In the genomic region with DNA sequence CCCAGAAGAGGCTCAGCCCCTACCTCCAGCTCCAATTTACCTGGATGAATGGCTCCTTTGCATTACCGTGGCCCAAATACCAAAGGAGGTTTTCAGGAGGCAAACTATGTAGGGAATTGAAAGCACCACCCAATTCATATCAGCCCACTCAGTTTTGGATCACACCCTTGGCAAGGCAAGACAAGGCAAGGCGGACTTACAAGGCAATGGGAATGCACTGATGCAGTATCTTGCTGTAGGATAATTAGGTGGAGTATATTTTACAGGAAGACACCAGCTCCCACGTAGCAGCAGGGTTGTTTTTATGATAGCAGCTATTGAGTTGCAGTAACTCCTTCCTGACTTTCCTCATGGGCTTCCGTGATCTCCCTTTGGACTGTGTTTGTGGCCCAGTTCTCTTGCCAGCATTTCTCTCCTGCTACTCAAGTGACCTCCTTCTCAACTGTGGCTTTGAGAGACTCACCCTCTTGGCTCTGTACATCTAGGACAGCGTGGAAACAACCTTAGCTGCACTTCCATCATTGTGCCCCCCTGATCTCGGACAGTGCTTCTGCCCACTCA, we compare ENCODE assay signal across 24 cellular contexts.
"Had no signal": no experiment of that assay in that cellular context is flagged by ENCODE, and none has a peak within 500 bp of the region (broad histone marks: within the 10 kb centered on the region; RNA-seq: fewer than 3 reads in every experiment).

No MANE protein-coding gene starts in this region.

- H3K27me3 ChIP-seq: pancreas, tibial nerve had no signal

- H3K27ac ChIP-seq: pancreas, prostate gland had no signal

- H3K9me3 ChIP-seq: pancreas, prostate gland, tibial nerve had no signal

- FAIRE-seq: frontal cortex, islet of Langerhans, pancreas had no signal

- H3K27ac Mint-ChIP-seq: activated CD4-positive, alpha-beta memory T cell treated with anti-CD3 and anti-CD28 coated beads, Interleukin-2, amount 10 ng/mL, durations not matched to agents 7 days and 5 days; activated CD4-positive, alpha-beta T cell treated with anti-CD3 and anti-CD28 coated beads, Interleukin-2, amount 10 ng/mL, durations not matched to agents 7 days and 5 days; activated naive CD4-positive, alpha-beta T cell treated with anti-CD3 and anti-CD28 coated beads, Interleukin-2, amount 10 ng/mL, durations not matched to agents 7 days and 5 days; activated naive CD8-positive, alpha-beta T cell treated with anti-CD3 and anti-CD28 coated beads, Interleukin-2, amount 10 ng/mL, durations not matched to agents 7 days and 5 days; activated T-cell treated with anti-CD3 and anti-CD28 coated beads, Interleukin-2, amount 50 U/mL, for 24 hours; dendritic cell treated with granulocyte-macrophage colony-stimulating factor and Interleukin-4, amounts not matched to agents 40 ng/mL and 50 ng/mL, for 4 days; endodermal cell; memory B cell; natural killer cell; WTC11 had no signal

- H3K4me3 ChIP-seq: pancreas, prostate gland, tibial nerve had no signal

- H3K9me3 Mint-ChIP-seq: activated CD4-positive, alpha-beta T cell treated with anti-CD3 and anti-CD28 coated beads, Interleukin-2, amount 10 ng/mL, durations not matched to agents 7 days and 5 days; activated naive CD8-positive, alpha-beta T cell treated with anti-CD3 and anti-CD28 coated beads, Interleukin-2, amount 10 ng/mL, durations not matched to agents 7 days and 5 days; endodermal cell had no signal

- H3K4me1 Mint-ChIP-seq: activated CD4-positive, alpha-beta memory T cell treated with anti-CD3 and anti-CD28 coated beads, Interleukin-2, amount 10 ng/mL, durations not matched to agents 7 days and 5 days; activated CD4-positive, alpha-beta T cell treated with anti-CD3 and anti-CD28 coated beads, Interleukin-2, amount 10 ng/mL, durations not matched to agents 7 days and 5 days; activated naive CD4-positive, alpha-beta T cell treated with anti-CD3 and anti-CD28 coated beads, Interleukin-2, amount 10 ng/mL, durations not matched to agents 7 days and 5 days; activated naive CD8-positive, alpha-beta T cell treated with anti-CD3 and anti-CD28 coated beads, Interleukin-2, amount 10 ng/mL, durations not matched to agents 7 days and 5 days; endodermal cell; memory B cell; natural killer cell; WTC11 had no signal

- H3K27me3 Mint-ChIP-seq: activated CD4-positive, alpha-beta memory T cell treated with anti-CD3 and anti-CD28 coated beads, Interleukin-2, amount 10 ng/mL, durations not matched to agents 7 days and 5 days; activated CD4-positive, alpha-beta T cell treated with anti-CD3 and anti-CD28 coated beads, Interleukin-2, amount 10 ng/mL, durations not matched to agents 7 days and 5 days; activated naive CD4-positive, alpha-beta T cell treated with anti-CD3 and anti-CD28 coated beads, Interleukin-2, amount 10 ng/mL, durations not matched to agents 7 days and 5 days; activated naive CD8-positive, alpha-beta T cell treated with anti-CD3 and anti-CD28 coated beads, Interleukin-2, amount 10 ng/mL, durations not matched to agents 7 days and 5 days; activated T-cell treated with anti-CD3 and anti-CD28 coated beads, Interleukin-2, amount 50 U/mL, for 24 hours; dendritic cell treated with granulocyte-macrophage colony-stimulating factor and Interleukin-4, amounts not matched to agents 40 ng/mL and 50 ng/mL, for 4 days; memory B cell had no signal

- H3K36me3 Mint-ChIP-seq: activated naive CD4-positive, alpha-beta T cell treated with anti-CD3 and anti-CD28 coated beads, Interleukin-2, amount 10 ng/mL, durations not matched to agents 7 days and 5 days; activated naive CD8-positive, alpha-beta T cell treated with anti-CD3 and anti-CD28 coated beads, Interleukin-2, amount 10 ng/mL, durations not matched to agents 7 days and 5 days; memory B cell; natural killer cell; WTC11 had no signal

- H3K36me3 ChIP-seq: pancreas, prostate gland, tibial nerve had no signal

- DNase-seq: activated CD4-positive, alpha-beta memory T cell treated with anti-CD3 and anti-CD28 coated beads, Interleukin-2, amount 10 ng/mL, durations not matched to agents 7 days and 5 days; activated CD4-positive, alpha-beta T cell treated with anti-CD3 and anti-CD28 coated beads for 1 hour; activated CD4-positive, alpha-beta T cell treated with anti-CD3 and anti-CD28 coated beads, Interleukin-2, amount 10 ng/mL, durations not matched to agents 7 days and 5 days; activated CD8-positive, alpha-beta memory T cell treated with anti-CD3 and anti-CD28 coated beads, Interleukin-2, amount 50 U/mL, for 48 hours; activated gamma-delta T cell; activated naive CD4-positive, alpha-beta T cell treated with anti-CD3 and anti-CD28 coated beads, Interleukin-2, amount 10 ng/mL, durations not matched to agents 7 days and 5 days; activated naive CD8-positive, alpha-beta T cell treated with anti-CD3 and anti-CD28 coated beads, Interleukin-2, amount 10 ng/mL, durations not matched to agents 7 days and 5 days; activated T-cell treated with anti-CD3 and anti-CD28 coated beads, Interleukin-2, amount 50 U/mL, for 24 hours; central memory CD4-positive, alpha-beta T cell; endodermal cell; natural killer cell; pancreas; retina; stimulated activated CD4-positive, alpha-beta T cell treated with anti-CD3 and anti-CD28 coated beads, Interleukin-15, amount 100 ng/mL, for 24 hours; stimulated activated naive CD4-positive, alpha-beta T cell; T-helper 2 cell had no signal

- H3K4me3 Mint-ChIP-seq: activated CD4-positive, alpha-beta memory T cell treated with anti-CD3 and anti-CD28 coated beads, Interleukin-2, amount 10 ng/mL, durations not matched to agents 7 days and 5 days; activated CD4-positive, alpha-beta T cell treated with anti-CD3 and anti-CD28 coated beads, Interleukin-2, amount 10 ng/mL, durations not matched to agents 7 days and 5 days; activated naive CD4-positive, alpha-beta T cell treated with anti-CD3 and anti-CD28 coated beads, Interleukin-2, amount 10 ng/mL, durations not matched to agents 7 days and 5 days; activated naive CD8-positive, alpha-beta T cell treated with anti-CD3 and anti-CD28 coated beads, Interleukin-2, amount 10 ng/mL, durations not matched to agents 7 days and 5 days; activated T-cell treated with anti-CD3 and anti-CD28 coated beads, Interleukin-2, amount 50 U/mL, for 24 hours; dendritic cell treated with granulocyte-macrophage colony-stimulating factor and Interleukin-4, amounts not matched to agents 40 ng/mL and 50 ng/mL, for 4 days; endodermal cell; memory B cell; natural killer cell; WTC11 had no signal

- H3K4me1 ChIP-seq: pancreas, prostate gland had no signal

- ATAC-seq: esophagus mucosa, natural killer cell, WTC11 had no signal
